14 cellular contexts compared by ENCODE assay signal in the genomic region with DNA sequence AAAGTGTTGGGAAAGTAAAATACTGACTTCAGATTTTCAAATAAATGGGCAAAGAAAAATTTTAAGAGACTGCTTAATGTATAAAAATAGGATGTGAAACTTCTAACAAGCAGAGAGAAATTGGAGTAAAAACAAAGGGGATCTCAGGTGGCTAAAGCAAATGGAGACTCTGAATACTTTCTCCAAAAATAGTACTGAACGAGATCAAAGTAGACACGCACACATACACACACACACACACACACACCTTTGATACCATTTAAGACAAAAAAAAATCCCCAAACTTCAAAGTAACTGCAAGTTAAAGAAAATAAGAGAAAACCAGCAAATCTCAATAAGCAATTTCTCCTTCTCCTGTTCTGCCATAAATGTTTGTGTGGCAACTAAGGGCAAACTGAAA.
DNase-seq lines count a peak whose midpoint lies in the region; ATAC-seq, FAIRE-seq and TF ChIP-seq lines count a peak whose summit lies in the region.
"Had no signal": no experiment of that assay in that cellular context is flagged by ENCODE, and none has a peak within 500 bp of the region (broad histone marks: within the 10 kb centered on the region; RNA-seq: fewer than 3 reads in every experiment).

No MANE protein-coding gene starts in this region.

- peak; percentile 42 for DNase-seq in Jurkat, Clone E6-1 (ENCODE audit: low read depth, low spot score)
- no peak for DNase-seq in K562 (ENCODE audit: extremely low read depth in 1 of 4, low spot score in 3 of 4)
- DNase-seq in NCI-H187 (lab: John Stamatoyannopoulos, UW): no peak
- no peak for DNase-seq in G401 (ENCODE audit: low spot score)
- DNase-seq in stimulated activated effector memory CD8-positive, alpha-beta T cell treated with anti-CD3 and anti-CD28 coated beads, Interleukin-12 subunit alpha, Interleukin-12 subunit beta, amount 100 ng/mL, for 72 hours (ENCODE audit: low spot score in 2 of 2): no peak
- DNase-seq in iPS-NIHi11 (ENCODE audit: low spot score): no peak
- DNase-seq: CD4-positive, alpha-beta T cell; DMS79 treated with DMSO at 0.1 percent for 48 hours; GOT3; H9 had no signal

- TF ChIP-seq RAD21 in K562 (CRISPR knock-in tag; conservative IDR thresholded peaks at IDR 0.05 in 1 of 2, IDR thresholded peaks at IDR 0.05 in 1 of 2): no peak

- no peaks in the 10 kb centered on the region for H3K36me3 Mint-ChIP-seq in stimulated activated effector memory CD8-positive, alpha-beta T cell treated with anti-CD3 and anti-CD28 coated beads, Interleukin-12 subunit alpha, Interleukin-12 subunit beta, amount 100 ng/mL, for 72 hours

- no peak for TF ChIP-seq EP300 in K562 (IDR thresholded peaks at IDR 0.05; ENCODE audit: low read length)

- H3K27me3 ChIP-seq in DOHH2 (ENCODE audit: control insufficient read depth, low read length) (no peaks in the 10 kb centered on the region), OCI-LY3 (ENCODE audit: low read depth, low read length) (no peaks in the 10 kb centered on the region), K562 (ENCODE audit: control insufficient read depth in 2 of 2, insufficient read depth in 2 of 2, low read length in 2 of 2) (no peaks in the 10 kb centered on the region)

- H3K4me3 Mint-ChIP-seq in stimulated activated effector memory CD8-positive, alpha-beta T cell treated with anti-CD3 and anti-CD28 coated beads, Interleukin-12 subunit alpha, Interleukin-12 subunit beta, amount 100 ng/mL, for 72 hours: no peak overlapping the region
- H3K4me3 Mint-ChIP-seq: CD4-positive, alpha-beta T cell; H9 had no signal

- no peak overlapping the region for H3K27ac Mint-ChIP-seq in stimulated activated effector memory CD8-positive, alpha-beta T cell treated with anti-CD3 and anti-CD28 coated beads, Interleukin-12 subunit alpha, Interleukin-12 subunit beta, amount 100 ng/mL, for 72 hours
- H3K27ac Mint-ChIP-seq: CD4-positive, alpha-beta T cell; H9 had no signal

- H3F3A ChIP-seq in DOHH2 (ENCODE audit: control insufficient read depth, insufficient read depth): no peaks in the 10 kb centered on the region

- H3K9me1 ChIP-seq in K562 (ENCODE audit: control insufficient read depth, insufficient read depth, low read length): no peaks in the 10 kb centered on the region

- no peaks in the 10 kb centered on the region for H3K36me3 ChIP-seq in DOHH2 (ENCODE audit: control insufficient read depth, low read length)
- no peaks in the 10 kb centered on the region for H3K36me3 ChIP-seq in OCI-LY3 (replicated peaks; ENCODE audit: low read depth, low read length)
- no peaks in the 10 kb centered on the region for H3K36me3 ChIP-seq in K562 (ENCODE audit: control insufficient read depth, insufficient read depth, low read length)

- no peaks in the 10 kb centered on the region for H3K79me2 ChIP-seq in DOHH2 (ENCODE audit: control insufficient read depth, low read length)
- no peaks in the 10 kb centered on the region for H3K79me2 ChIP-seq in OCI-LY3 (ENCODE audit: low read length)
- H3K79me2 ChIP-seq in K562 (ENCODE audit: control insufficient read depth, insufficient read depth, low read length): no peaks in the 10 kb centered on the region

- peak overlapping the region; percentile 29; the same call in 1 of the 2 replicates for H2AFZ ChIP-seq in OCI-LY3 (ENCODE audit: low read depth, low read length)
- H2AFZ ChIP-seq in K562 (ENCODE audit: low read depth, low read length): peak overlapping the region; percentile 69

- no TSS peak for BruUV-seq in K562 (replicated peaks; lab: Mats Ljungman, UMichigan)

- peaks cover 7% of the 10 kb centered on the region for H3K9me3 Mint-ChIP-seq in stimulated activated effector memory CD8-positive, alpha-beta T cell treated with anti-CD3 and anti-CD28 coated beads, Interleukin-12 subunit alpha, Interleukin-12 subunit beta, amount 100 ng/mL, for 72 hours

- H3K9me3 ChIP-seq in DOHH2 (ENCODE audit: control insufficient read depth, insufficient read depth, low read length) (peaks cover 4% of the 10 kb centered on the region; the same call in 1 of the 2 replicates), OCI-LY3 (ENCODE audit: insufficient read depth, low read length) (no peaks in the 10 kb centered on the region), K562 (replicated peaks; ENCODE audit: control insufficient read depth, insufficient read depth, low read depth, low read length) (peaks cover 5% of the 10 kb centered on the region; the same call in 1 of the 2 replicates)

- no peak for ATAC-seq in K562
- ATAC-seq in stimulated activated effector memory CD8-positive, alpha-beta T cell treated with anti-CD3 and anti-CD28 coated beads, Interleukin-12 subunit alpha, Interleukin-12 subunit beta, amount 100 ng/mL, for 72 hours: no peak

- H4K20me1 ChIP-seq in DOHH2 (ENCODE audit: control insufficient read depth, insufficient read depth, low read depth, low read length): no peaks in the 10 kb centered on the region
- H4K20me1 ChIP-seq in OCI-LY3 (ENCODE audit: insufficient read depth, low read length): no peaks in the 10 kb centered on the region
- H4K20me1 ChIP-seq in K562 (replicated peaks; ENCODE audit: control insufficient read depth, insufficient read depth, low read length): no peaks in the 10 kb centered on the region

- H3K9me2 ChIP-seq in DOHH2 (replicated peaks; ENCODE audit: control insufficient read depth, low read length): no peaks in the 10 kb centered on the region

- peak overlapping the region; percentile 27; the same call in 1 of the 2 replicates for H3K9ac ChIP-seq in OCI-LY3 (ENCODE audit: low read length)
- H3K9ac ChIP-seq in K562 (ENCODE audit: insufficient read depth in 1 of 2, low read depth in 2 of 2, low read length in 2 of 2): no peak overlapping the region

- TF ChIP-seq CTCF in DOHH2 (IDR thresholded peaks at IDR 0.05; ENCODE audit: low read depth, low read length, poor library complexity, severe bottlenecking) (no peak), OCI-LY3 (IDR thresholded peaks at IDR 0.05; ENCODE audit: low read depth, low read length) (no peak), K562 (IDR thresholded peaks at IDR 0.05 in 2 of 3, conservative IDR thresholded peaks at IDR 0.05 in 1 of 3; ENCODE audit: insufficient read depth in 2 of 3, low read depth in 1 of 3, low read length in 3 of 3) (no peak)

- no peak for FAIRE-seq in K562 (lab: Jason Lieb, UNC)
- FAIRE-seq: G401.6 had no signal

- in situ Hi-C loops in K562 (cut with MboI): no loop called here
- in situ Hi-C loops in G401 (cut with HindIII; ENCODE audit: low sequenced_read_pairs): no loop called here

- H3K4me1 Mint-ChIP-seq in stimulated activated effector memory CD8-positive, alpha-beta T cell treated with anti-CD3 and anti-CD28 coated beads, Interleukin-12 subunit alpha, Interleukin-12 subunit beta, amount 100 ng/mL, for 72 hours: peaks cover 6% of the 10 kb centered on the region

- 50% methylated on average over 2 of the region's 2 CpGs for WGBS in K562 (ENCODE audit: insufficient coverage, low coverage, missing lambda C conversion rate)

- H3K4me3 ChIP-seq in DOHH2 (ENCODE audit: low read length) (peak overlapping the region; percentile 45), OCI-LY3 (ENCODE audit: low read length) (peak overlapping the region; percentile 39), K562 (no peak overlapping the region)
- H3K4me3 ChIP-seq in Jurkat, Clone E6-1 (ENCODE audit: low read length): no peak overlapping the region

- intact Hi-C loops in K562 (cut with micrococcal nuclease): loop anchor here (1.0 to 10.0 kb wide), 5 partner anchors 155 to 801 kb away; no protein-coding TSS in a partner anchor

- CTCF ChIA-PET in K562 (lab: Yijun Ruan, JAX; ENCODE audit: low intra/inter-chr PET ratio): interaction anchor here (2.5 kb wide), 1 partner anchor 451 kb away, joined by 10 read pairs; no protein-coding TSS in a partner anchor

- peaks cover 14% of the 10 kb centered on the region for H3K4me1 ChIP-seq in DOHH2 (ENCODE audit: control insufficient read depth, low read length)
- peaks cover 12% of the 10 kb centered on the region for H3K4me1 ChIP-seq in OCI-LY3 (ENCODE audit: low read length)
- H3K4me1 ChIP-seq in K562 (replicated peaks in 1 of 2; ENCODE audit: control insufficient read depth in 2 of 2, insufficient read depth in 2 of 2, low read length in 2 of 2): no peaks in the 10 kb centered on the region

- peak overlapping the region; percentile 51 for H3K4me2 ChIP-seq in DOHH2 (ENCODE audit: low read length)
- peak overlapping the region; percentile 52 for H3K4me2 ChIP-seq in OCI-LY3 (ENCODE audit: low read length)
- no peak overlapping the region for H3K4me2 ChIP-seq in K562 (ENCODE audit: insufficient read depth, low read length)

- TF ChIP-seq POLR2A in K562 (conservative IDR thresholded peaks at IDR 0.05): no peak

- H3K27ac ChIP-seq in DOHH2 (ENCODE audit: low read depth, low read length) (peak overlapping the region; percentile 66), OCI-LY3 (ENCODE audit: low read length) (peak overlapping the region; percentile 29; the same call in 1 of the 2 replicates), K562 (ENCODE audit: extremely low read depth, low read depth, low read length) (no peak overlapping the region)
- H3K27ac ChIP-seq: C4-2B had no signal

- POLR2A ChIA-PET in K562 (lab: Yijun Ruan, JAX): interaction anchor here (0.6 kb wide), 1 partner anchor 470 kb away, joined by 5 read pairs; no protein-coding TSS in a partner anchor

TF ChIP-seq in K562, 482 proteins besides CTCF, POLR2A, EP300 and RAD21 (continues in another document):
- no peak for TF ChIP-seq SMARCB1 (IDR thresholded peaks at IDR 0.05; ENCODE audit: insufficient read length, low read depth)
- no peak for TF ChIP-seq FOXA3 (CRISPR knock-in tag; conservative IDR thresholded peaks at IDR 0.05 in 1 of 2, IDR thresholded peaks at IDR 0.05 in 1 of 2)
- TF ChIP-seq NFIX (CRISPR knock-in tag; IDR thresholded peaks at IDR 0.05; ENCODE audit: low read depth): no peak
- no peak for TF ChIP-seq TBP (optimal IDR thresholded peaks at IDR 0.05; ENCODE audit: low read depth, low read length)
- TF ChIP-seq SRSF1 (IDR thresholded peaks at IDR 0.05; ENCODE audit: low read depth, low read length): no peak
- TF ChIP-seq, protein P1, sequence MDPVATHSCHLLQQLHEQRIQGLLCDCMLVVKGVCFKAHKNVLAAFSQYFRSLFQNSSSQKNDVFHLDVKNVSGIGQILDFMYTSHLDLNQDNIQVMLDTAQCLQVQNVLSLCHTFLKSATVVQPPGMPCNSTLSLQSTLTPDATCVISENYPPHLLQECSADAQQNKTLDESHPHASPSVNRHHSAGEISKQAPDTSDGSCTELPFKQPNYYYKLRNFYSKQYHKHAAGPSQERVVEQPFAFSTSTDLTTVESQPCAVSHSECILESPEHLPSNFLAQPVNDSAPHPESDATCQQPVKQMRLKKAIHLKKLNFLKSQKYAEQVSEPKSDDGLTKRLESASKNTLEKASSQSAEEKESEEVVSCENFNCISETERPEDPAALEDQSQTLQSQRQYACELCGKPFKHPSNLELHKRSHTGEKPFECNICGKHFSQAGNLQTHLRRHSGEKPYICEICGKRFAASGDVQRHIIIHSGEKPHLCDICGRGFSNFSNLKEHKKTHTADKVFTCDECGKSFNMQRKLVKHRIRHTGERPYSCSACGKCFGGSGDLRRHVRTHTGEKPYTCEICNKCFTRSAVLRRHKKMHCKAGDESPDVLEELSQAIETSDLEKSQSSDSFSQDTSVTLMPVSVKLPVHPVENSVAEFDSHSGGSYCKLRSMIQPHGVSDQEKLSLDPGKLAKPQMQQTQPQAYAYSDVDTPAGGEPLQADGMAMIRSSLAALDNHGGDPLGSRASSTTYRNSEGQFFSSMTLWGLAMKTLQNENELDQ (CRISPR knock-in tag; IDR thresholded peaks at IDR 0.05; ENCODE audit: borderline replicate concordance): no peak

Comparison
In these comparisons a context has a peak if more than half of its experiments do, and no peak if none do; other contexts are left out.
1. H3K4me3 ChIP-seq: peak in DOHH2 (single experiment) and OCI-LY3 (single experiment); none in Jurkat, Clone E6-1 (single experiment) and K562 (single experiment).